1 cellular context compared by ENCODE assay signal in the genomic region with DNA sequence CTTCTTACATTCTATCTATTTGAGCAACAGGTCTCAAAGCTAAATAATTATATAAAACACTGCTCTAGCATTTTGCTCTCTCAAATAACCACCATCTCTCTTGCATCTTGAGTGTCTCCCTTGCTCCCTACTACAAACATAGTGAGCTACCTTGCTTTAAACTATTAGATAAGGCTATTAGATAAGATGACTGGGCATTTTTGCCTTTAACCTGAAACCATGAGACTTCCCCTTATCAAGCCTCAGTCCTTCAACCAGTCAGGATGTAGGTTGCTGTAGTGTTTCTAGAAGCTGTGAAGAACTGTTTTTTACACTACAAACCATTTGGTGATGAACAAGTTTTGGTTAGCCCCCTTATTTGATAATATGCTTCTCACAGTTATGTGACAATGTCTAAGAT.
A peak's percentile ranks its signal among the peaks of the same experiment; 100 is the strongest.
TF ChIP-seq lines count a peak whose summit lies in the region.

No MANE protein-coding gene starts in this region.

TF ChIP-seq in HepG2, 621 proteins besides CTCF, POLR2A, EP300 and RAD21:
- TF ChIP-seq MAFK (conservative IDR thresholded peaks at IDR 0.05 in 1 of 2, IDR thresholded peaks at IDR 0.05 in 1 of 2; ENCODE audit: low read length in 2 of 2) (peak; percentile 49 to 53), NFE2L2 (IDR thresholded peaks at IDR 0.05; ENCODE audit: low read length) (0 out of 2 replicates have a peak, but pooled peaks have one; percentile 58), IKZF1 (IDR thresholded peaks at IDR 0.05) (no peak)
- TF ChIP-seq, protein P1, sequence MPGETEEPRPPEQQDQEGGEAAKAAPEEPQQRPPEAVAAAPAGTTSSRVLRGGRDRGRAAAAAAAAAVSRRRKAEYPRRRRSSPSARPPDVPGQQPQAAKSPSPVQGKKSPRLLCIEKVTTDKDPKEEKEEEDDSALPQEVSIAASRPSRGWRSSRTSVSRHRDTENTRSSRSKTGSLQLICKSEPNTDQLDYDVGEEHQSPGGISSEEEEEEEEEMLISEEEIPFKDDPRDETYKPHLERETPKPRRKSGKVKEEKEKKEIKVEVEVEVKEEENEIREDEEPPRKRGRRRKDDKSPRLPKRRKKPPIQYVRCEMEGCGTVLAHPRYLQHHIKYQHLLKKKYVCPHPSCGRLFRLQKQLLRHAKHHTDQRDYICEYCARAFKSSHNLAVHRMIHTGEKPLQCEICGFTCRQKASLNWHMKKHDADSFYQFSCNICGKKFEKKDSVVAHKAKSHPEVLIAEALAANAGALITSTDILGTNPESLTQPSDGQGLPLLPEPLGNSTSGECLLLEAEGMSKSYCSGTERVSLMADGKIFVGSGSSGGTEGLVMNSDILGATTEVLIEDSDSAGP (CRISPR knock-in tag; IDR thresholded peaks at IDR 0.05; ENCODE audit: borderline replicate concordance), result no peak
